ENCODE assay signal across 20 cellular contexts in genomic region chr5:36854402-36855140, GRCh38.
"Had no signal": no experiment of that assay in that cellular context is flagged by ENCODE, and none has a peak within 500 bp of the region (broad histone marks: within the 10 kb centered on the region; RNA-seq: fewer than 3 reads in every experiment).

No MANE protein-coding gene starts in this region.

- H3K4me3 ChIP-seq: gastroesophageal sphincter, heart left ventricle, psoas muscle, right atrium auricular region, tibial artery had no signal

- H3K36me3 ChIP-seq: gastroesophageal sphincter, heart left ventricle, right atrium auricular region, tibial artery had no signal

- H3K9me3 ChIP-seq: heart left ventricle, psoas muscle, right atrium auricular region, tibial artery had no signal

- H3K27me3 ChIP-seq: gastroesophageal sphincter, heart left ventricle, right atrium auricular region, tibial artery had no signal

- DNase-seq: activated CD4-positive, alpha-beta T cell treated with anti-CD3 and anti-CD28 coated beads, Interleukin-2, amount 10 ng/mL, durations not matched to agents 7 days and 5 days; activated CD4-positive, CD25-positive, alpha-beta regulatory T cell treated with anti-CD3 and anti-CD28 coated beads, Interleukin-2, amount 50 U/mL, for 72 hours; activated CD8-positive, alpha-beta T cell treated with anti-CD3 and anti-CD28 coated beads, Interleukin-2, amount 10 ng/mL, durations not matched to agents 7 days and 5 days; activated naive CD4-positive, alpha-beta T cell; activated naive CD8-positive, alpha-beta T cell treated with anti-CD3 and anti-CD28 coated beads for 36 hours; central memory CD4-positive, alpha-beta T cell; heart left ventricle; left ventricle myocardium superior; mammary epithelial cell; midbrain; natural killer cell; psoas muscle; stimulated activated CD4-positive, alpha-beta T cell treated with anti-CD3 and anti-CD28 coated beads, Interleukin-4, amount 100 ng/mL, for 24 hours; stimulated activated naive CD8-positive, alpha-beta T cell treated with anti-CD3 and anti-CD28 coated beads, Interleukin-15, Interleukin-2, amounts not matched to agents 100 U/mL and 50 U/mL, for 24 hours; tibial artery had no signal

- H3K4me1 ChIP-seq: gastroesophageal sphincter, heart left ventricle, psoas muscle, right atrium auricular region, tibial artery had no signal

- ATAC-seq: activated CD8-positive, alpha-beta T cell treated with anti-CD3 and anti-CD28 coated beads, Interleukin-2, amount 10 ng/mL, durations not matched to agents 7 days and 5 days; gastroesophageal sphincter; heart left ventricle; left ventricle myocardium superior; natural killer cell; psoas muscle; stimulated activated naive CD8-positive, alpha-beta T cell treated with anti-CD3 and anti-CD28 coated beads, Interleukin-15, Interleukin-2, amounts not matched to agents 100 U/mL and 50 U/mL, for 24 hours had no signal

- FAIRE-seq: astrocyte had no signal

- H3K27ac ChIP-seq: epithelial cell of prostate, gastroesophageal sphincter, heart left ventricle, psoas muscle, right atrium auricular region, tibial artery, VCaP had no signal
